12 cellular contexts compared by ENCODE assay signal in genomic region chr18:49059028-49059670, GRCh38.
DNase-seq lines count a peak whose midpoint lies in the region; ATAC-seq and TF ChIP-seq lines count a peak whose summit lies in the region.
"Had no signal": no experiment of that assay in that cellular context is flagged by ENCODE, and none has a peak within 500 bp of the region (broad histone marks: within the 10 kb centered on the region; RNA-seq: fewer than 3 reads in every experiment).

No MANE protein-coding gene starts in this region.

- POLR2A ChIA-PET in HCT116 (lab: Charles Lee) (no interaction called here), SK-N-SH (lab: Yijun Ruan, JAX) (no interaction called here)

- no peak for TF ChIP-seq EP300 in SK-N-SH (IDR thresholded peaks at IDR 0.05; ENCODE audit: borderline replicate concordance in 1 of 2, low read depth in 1 of 2, low read length in 1 of 2)

- H3K27me3 ChIP-seq in DND-41 (ENCODE audit: insufficient read depth, low read length, poor library complexity): no peaks in the 10 kb centered on the region
- no peaks in the 10 kb centered on the region for H3K27me3 ChIP-seq in HCT116 (ENCODE audit: insufficient read depth, low read length)
- no peaks in the 10 kb centered on the region for H3K27me3 ChIP-seq in SK-N-SH (ENCODE audit: insufficient read depth)
- no peaks in the 10 kb centered on the region for H3K27me3 ChIP-seq in foreskin keratinocyte
- H3K27me3 ChIP-seq: dorsolateral prefrontal cortex had no signal

- no peak overlapping the region for H3K4me2 ChIP-seq in DND-41 (ENCODE audit: insufficient read depth, low read length)
- H3K4me2 ChIP-seq in HCT116 (ENCODE audit: low read length): no peak overlapping the region
- H3K4me2 ChIP-seq in SK-N-SH: no peak overlapping the region

- no peak overlapping the region for H3K4me3 ChIP-seq in DND-41 (ENCODE audit: low read depth in 1 of 2, low read length in 2 of 2)
- H3K4me3 ChIP-seq in HCT116 (replicated peaks in 1 of 2; ENCODE audit: low read depth in 1 of 2, low read length in 2 of 2): no peak overlapping the region
- no peak overlapping the region for H3K4me3 ChIP-seq in SK-N-SH (ENCODE audit: low read depth in 2 of 2, low read length in 1 of 2)
- H3K4me3 ChIP-seq: dorsolateral prefrontal cortex, psoas muscle had no signal

- peaks cover 5% of the 10 kb centered on the region for H3F3A ChIP-seq in SK-N-SH (replicated peaks; ENCODE audit: insufficient read depth)

- no peaks in the 10 kb centered on the region for H3K9me3 ChIP-seq in DND-41 (ENCODE audit: insufficient read depth, low read length, severe bottlenecking)
- no peaks in the 10 kb centered on the region for H3K9me3 ChIP-seq in HCT116 (ENCODE audit: control insufficient read depth in 1 of 2, insufficient read depth in 1 of 2, low read depth in 1 of 2, low read length in 2 of 2)
- no peaks in the 10 kb centered on the region for H3K9me3 ChIP-seq in SK-N-SH
- H3K9me3 ChIP-seq: psoas muscle had no signal

- CTCF ChIA-PET in HCT116 (lab: Charles Lee): no interaction called here
- CTCF ChIA-PET in SK-N-SH (lab: Yijun Ruan, JAX): interaction anchor here (0.6 to 1.4 kb wide), 4 partner anchors 10 to 130 kb away, joined by 3 to 4 read pairs (median 3); no protein-coding TSS in a partner anchor

- peak; percentile 37 for TF ChIP-seq CTCF in DND-41 (IDR thresholded peaks at IDR 0.05; ENCODE audit: borderline replicate concordance, extremely low read depth, low read length, poor library complexity, severe bottlenecking)
- TF ChIP-seq CTCF in HCT116 (IDR thresholded peaks at IDR 0.05 in 2 of 3, conservative IDR thresholded peaks at IDR 0.05 in 1 of 3; ENCODE audit: borderline replicate concordance in 1 of 3, insufficient read depth in 1 of 3, low read depth in 2 of 3, low read length in 2 of 3): peak in 2 of 3 experiments; percentile 36 to 38; a peak in 3 of 6 replicates
- TF ChIP-seq CTCF in SK-N-SH (IDR thresholded peaks at IDR 0.05): peak; percentile 36
- TF ChIP-seq CTCF in foreskin keratinocyte (conservative IDR thresholded peaks at IDR 0.05): peak; percentile 32

- WGBS in SK-N-SH (ENCODE audit: low lambda C conversion rate): 97% methylated on average over 5 of the region's 5 CpGs

- intact Hi-C loops in HCT116 (cut with micrococcal nuclease): no loop called here

- DNase-seq in DND-41 (no peak), HCT116 (ENCODE audit: low read depth, low spot score) (no peak), SK-N-SH (no peak), foreskin keratinocyte (no peak), NCI-H2107 treated with DMSO at 0.1 percent for 48 hours (lab: John Stamatoyannopoulos, UW; ENCODE audit: unreplicated experiment) (no peak), inferior parietal cortex (ENCODE audit: extremely low spot score) (no peak), midbrain (lab: John Stamatoyannopoulos, UW) (no peak), SW480 (ENCODE audit: low spot score) (no peak)
- DNase-seq: dorsolateral prefrontal cortex; head of caudate nucleus; psoas muscle; stimulated activated CD4-positive, alpha-beta T cell treated with anti-CD3 and anti-CD28 coated beads, Interleukin-4, amount 100 ng/mL, for 24 hours had no signal

- TF ChIP-seq RAD21 in HCT116 (IDR thresholded peaks at IDR 0.05; ENCODE audit: low read depth) (peak; percentile 35; the same call in 1 of the 2 replicates), SK-N-SH (IDR thresholded peaks at IDR 0.05; ENCODE audit: low read length) (peak; percentile 44)

- H3K9me2 ChIP-seq in HCT116 (ENCODE audit: insufficient read depth) (no peaks in the 10 kb centered on the region), SK-N-SH (no peaks in the 10 kb centered on the region)

- H3K79me2 ChIP-seq in DND-41 (ENCODE audit: insufficient read depth, low read length) (no peaks in the 10 kb centered on the region), HCT116 (ENCODE audit: insufficient read depth, low read length) (no peaks in the 10 kb centered on the region), SK-N-SH (ENCODE audit: insufficient read depth) (no peaks in the 10 kb centered on the region)

- H2AFZ ChIP-seq in DND-41 (ENCODE audit: low read depth, low read length) (no peak overlapping the region), HCT116 (ENCODE audit: low read depth, low read length, poor library complexity, severe bottlenecking) (no peak overlapping the region), SK-N-SH (ENCODE audit: low read depth) (no peak overlapping the region)

- no peak for TF ChIP-seq POLR2A in HCT116 (IDR thresholded peaks at IDR 0.05; ENCODE audit: borderline replicate concordance, extremely low read depth, insufficient read depth, insufficient read length)

- H3K36me3 ChIP-seq in DND-41 (ENCODE audit: insufficient read depth, low read length) (peaks cover 4% of the 10 kb centered on the region; the same call in 1 of the 2 replicates), HCT116 (ENCODE audit: control insufficient read depth in 1 of 2, insufficient read depth in 2 of 2, low read length in 2 of 2) (no peaks in the 10 kb centered on the region), SK-N-SH (replicated peaks in 1 of 2; ENCODE audit: control insufficient read depth in 1 of 2, insufficient read depth in 2 of 2, low read length in 1 of 2) (peaks cover 0 to 5% of the 10 kb centered on the region in 2 experiments)

- H4K20me1 ChIP-seq in DND-41 (ENCODE audit: insufficient read depth, low read length) (no peaks in the 10 kb centered on the region), HCT116 (ENCODE audit: insufficient read depth) (no peaks in the 10 kb centered on the region), SK-N-SH (ENCODE audit: insufficient read depth) (no peaks in the 10 kb centered on the region)

- ATAC-seq in DND-41 (ENCODE audit: insufficient read depth, low read depth) (peak; percentile 56; the same call in 2 of the 3 replicates), HCT116 (0 out of 2 replicates have a peak, but pooled peaks have one; percentile 27), foreskin keratinocyte (no peak)
- ATAC-seq: psoas muscle had no signal

- H3K27ac ChIP-seq in DND-41 (ENCODE audit: low read length) (peak overlapping the region; percentile 53), HCT116 (ENCODE audit: low read depth, low read length) (no peak overlapping the region), SK-N-SH (ENCODE audit: low read depth in 2 of 2, low read length in 1 of 2) (no peak overlapping the region), foreskin keratinocyte (no peak overlapping the region)
- H3K27ac ChIP-seq: psoas muscle had no signal

- H3K9ac ChIP-seq in DND-41 (ENCODE audit: low read depth, low read length) (no peak overlapping the region), HCT116 (ENCODE audit: low read length) (no peak overlapping the region), SK-N-SH (no peak overlapping the region)

- peaks cover 59% of the 10 kb centered on the region for H3K4me1 ChIP-seq in DND-41 (ENCODE audit: insufficient read depth, low read length)
- peaks cover 0 to 11% of the 10 kb centered on the region in 2 experiments; a peak in 2 of 4 replicates for H3K4me1 ChIP-seq in HCT116 (ENCODE audit: control insufficient read depth in 1 of 2, insufficient read depth in 2 of 2, low read length in 2 of 2)
- H3K4me1 ChIP-seq in SK-N-SH (ENCODE audit: control insufficient read depth in 1 of 2, insufficient read depth in 2 of 2, low read depth in 1 of 2, low read length in 1 of 2): peaks cover 0 to 28% of the 10 kb centered on the region in 2 experiments; a peak in 2 of 4 replicates
- peaks cover 4% of the 10 kb centered on the region for H3K4me1 ChIP-seq in foreskin keratinocyte

- no TSS peak for BruUV-seq in HCT116 (replicated peaks; lab: Mats Ljungman, UMichigan)

- RAD21 ChIA-PET in HCT116 (lab: Charles Lee; ENCODE audit: low non-redundant PET in 1 of 2, low total read pairs in 2 of 2, uncharacterized antibody in 2 of 2, unreplicated experiment in 2 of 2): no interaction called here

TF ChIP-seq in HCT116, 20 proteins besides CTCF, POLR2A, EP300 and RAD21 (continues in another document):
- TF ChIP-seq SP1 (IDR thresholded peaks at IDR 0.05; ENCODE audit: low read depth) (no peak), TCF7L2 (IDR thresholded peaks at IDR 0.05; ENCODE audit: borderline replicate concordance, extremely low read depth, insufficient read depth, insufficient read length) (peak; percentile 63), POLR2AphosphoS5 (IDR thresholded peaks at IDR 0.05; ENCODE audit: low read depth, low read length) (no peak), CEBPB (IDR thresholded peaks at IDR 0.05; ENCODE audit: low read depth) (no peak), EGR1 (IDR thresholded peaks at IDR 0.05; ENCODE audit: low read depth) (no peak), MAX (IDR thresholded peaks at IDR 0.05) (no peak)

TF ChIP-seq in SK-N-SH, 30 proteins besides CTCF, POLR2A, EP300 and RAD21 (continues in another document):
- no peak for TF ChIP-seq SMC3 (IDR thresholded peaks at IDR 0.05; ENCODE audit: low read depth, low read length)
- no peak for TF ChIP-seq NFIC (IDR thresholded peaks at IDR 0.05; ENCODE audit: borderline replicate concordance)
- no peak for TF ChIP-seq SIN3A (IDR thresholded peaks at IDR 0.05; ENCODE audit: borderline replicate concordance, low read depth, low read length)
- TF ChIP-seq YY1 (IDR thresholded peaks at IDR 0.05; ENCODE audit: low read depth): no peak
- no peak for TF ChIP-seq TCF12 (IDR thresholded peaks at IDR 0.05)
- TF ChIP-seq POLR2AphosphoS5 (IDR thresholded peaks at IDR 0.05; ENCODE audit: low read depth, low read length): no peak
- no peak for TF ChIP-seq RCOR1 (IDR thresholded peaks at IDR 0.05; ENCODE audit: low read length)
- no peak for TF ChIP-seq CHD2 (IDR thresholded peaks at IDR 0.05; ENCODE audit: low read length, partially characterized antibody)
- no peak for TF ChIP-seq IRF3 (IDR thresholded peaks at IDR 0.05; ENCODE audit: low read depth, low read length)
- no peak for TF ChIP-seq GATA2 (CRISPR knock-in tag; IDR thresholded peaks at IDR 0.05)
- no peak for TF ChIP-seq MAX (IDR thresholded peaks at IDR 0.05; ENCODE audit: low read depth)
- TF ChIP-seq FOXJ3 (CRISPR knock-in tag; IDR thresholded peaks at IDR 0.05): no peak
- TF ChIP-seq ELF1 (IDR thresholded peaks at IDR 0.05): no peak
